28 cellular contexts compared by ENCODE assay signal in the genomic region with DNA sequence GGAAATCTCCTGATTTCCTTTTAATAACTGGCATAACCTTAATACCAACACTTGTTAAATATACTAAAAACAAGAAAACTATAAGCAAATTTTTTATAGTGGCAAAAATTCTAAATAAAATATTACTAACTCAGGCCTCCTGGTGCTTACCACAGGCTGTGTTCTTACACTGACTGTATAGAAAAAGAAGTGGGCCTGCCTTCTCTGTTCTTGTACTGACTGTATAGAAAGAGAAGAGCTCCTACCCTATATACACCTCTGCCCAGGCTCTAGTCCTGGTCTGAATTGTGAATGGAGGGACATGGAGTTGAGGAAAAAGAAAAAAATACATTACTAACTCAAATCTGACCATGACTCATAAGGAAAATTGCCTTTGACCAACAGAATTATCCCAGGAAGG.
"Had no signal": no experiment of that assay in that cellular context is flagged by ENCODE, and none has a peak within 500 bp of the region (broad histone marks: within the 10 kb centered on the region; RNA-seq: fewer than 3 reads in every experiment).

No MANE protein-coding gene starts in this region.

- H3K27ac ChIP-seq: stomach, suprapubic skin, testis, thoracic aorta, thyroid gland, tibial artery, tibial nerve, transverse colon, upper lobe of left lung, upper lobe of right lung, uterus, vagina had no signal

- H3K9me3 ChIP-seq: stomach, suprapubic skin, testis, thoracic aorta, thyroid gland, tibial artery, tibial nerve, transverse colon, upper lobe of left lung, upper lobe of right lung, uterus, vagina had no signal

- H3K9me3 Mint-ChIP-seq: stimulated activated memory B cell treated with anti-CD40 and anti-IgM and Interleukin-4, amounts not matched to agents 10 μg/mL and 1 μg/mL and 100 μg/mL, for 72 hours; stimulated activated naive B cell treated with anti-CD40 and anti-IgM and Interleukin-4, amounts not matched to agents 10 μg/mL and 1 μg/mL and 100 μg/mL, for 72 hours; stimulated activated naive CD8-positive, alpha-beta T cell treated with anti-CD3 and anti-CD28 coated beads, Interleukin-15, Interleukin-2, amounts not matched to agents 100 ng/mL and 50 ng/mL, for 24 hours had no signal

- H3K27ac Mint-ChIP-seq: stimulated activated memory B cell treated with anti-CD40 and anti-IgM and Interleukin-4, amounts not matched to agents 10 μg/mL and 1 μg/mL and 100 μg/mL, for 72 hours; stimulated activated naive B cell treated with anti-CD40 and anti-IgM and Interleukin-4, amounts not matched to agents 10 μg/mL and 1 μg/mL and 100 μg/mL, for 72 hours; stimulated activated naive CD8-positive, alpha-beta T cell treated with anti-CD3 and anti-CD28 coated beads, Interleukin-15, Interleukin-2, amounts not matched to agents 100 ng/mL and 50 ng/mL, for 24 hours; type B pancreatic cell had no signal

- ATAC-seq: stimulated activated memory B cell treated with anti-CD40 and anti-IgM and Interleukin-4, amounts not matched to agents 10 μg/mL and 1 μg/mL and 100 μg/mL, for 72 hours; stimulated activated naive B cell treated with anti-CD40 and anti-IgM and Interleukin-4, amounts not matched to agents 10 μg/mL and 1 μg/mL and 100 μg/mL, for 72 hours; stimulated activated naive CD8-positive, alpha-beta T cell treated with anti-CD3 and anti-CD28 coated beads, Interleukin-15, Interleukin-2, amounts not matched to agents 100 U/mL and 50 U/mL, for 24 hours; upper lobe of right lung had no signal

- DNase-seq: stimulated activated CD4-positive, alpha-beta T cell treated with anti-CD3 and anti-CD28 coated beads, Interleukin-2, amount 100 ng/mL, for 24 hours; stimulated activated CD4-positive, alpha-beta T cell treated with anti-CD3 and anti-CD28 coated beads, Interleukin-2, amount 100 ng/mL, for 48 hours; stimulated activated CD4-positive, alpha-beta T cell treated with anti-CD3 and anti-CD28 coated beads, Interleukin-4, amount 100 ng/mL, for 1 hour; stimulated activated CD4-positive, alpha-beta T cell treated with anti-CD3 and anti-CD28 coated beads, Interleukin-4, amount 100 ng/mL, for 24 hours; stimulated activated CD4-positive, alpha-beta T cell treated with anti-CD3 and anti-CD28 coated beads, Interleukin-4, amount 100 ng/mL, for 4 hours; stimulated activated CD8-positive, alpha-beta memory T cell treated with anti-CD3 and anti-CD28 coated beads, Interleukin-4, amount 100 ng/mL, for 48 hours; stimulated activated naive B cell treated with anti-CD40 and anti-IgM and Interleukin-4, amounts not matched to agents 10 μg/mL and 1 μg/mL and 100 μg/mL, for 72 hours; stimulated activated naive CD4-positive, alpha-beta T cell; stimulated activated naive CD4-positive, alpha-beta T cell treated with Interleukin-2 at 50 U/mL for 16 hours; stimulated activated naive CD8-positive, alpha-beta T cell treated with anti-CD3 and anti-CD28 coated beads, Interleukin-15, Interleukin-2, amounts not matched to agents 100 U/mL and 50 U/mL, for 24 hours; stomach; substantia nigra; testis; thyroid gland; tibial artery; transverse colon; trophoblast cell; upper lobe of left lung; upper lobe of right lung; uterus had no signal

- H3K27me3 ChIP-seq: stomach, suprapubic skin, testis, thyroid gland, tibial artery, tibial nerve, transverse colon, upper lobe of left lung, upper lobe of right lung, uterus, vagina had no signal

- H3K4me1 ChIP-seq: suprapubic skin, testis, thyroid gland, tibial artery, tibial nerve, upper lobe of left lung, upper lobe of right lung, uterus, vagina had no signal

- H3K27me3 Mint-ChIP-seq: stimulated activated memory B cell treated with anti-CD40 and anti-IgM and Interleukin-4, amounts not matched to agents 10 μg/mL and 1 μg/mL and 100 μg/mL, for 72 hours; stimulated activated naive B cell treated with anti-CD40 and anti-IgM and Interleukin-4, amounts not matched to agents 10 μg/mL and 1 μg/mL and 100 μg/mL, for 72 hours; stimulated activated naive CD8-positive, alpha-beta T cell treated with anti-CD3 and anti-CD28 coated beads, Interleukin-15, Interleukin-2, amounts not matched to agents 100 ng/mL and 50 ng/mL, for 24 hours; type B pancreatic cell had no signal

- H3K4me3 ChIP-seq: stomach, suprapubic skin, testis, thoracic aorta, thyroid gland, tibial artery, tibial nerve, transverse colon, upper lobe of left lung, upper lobe of right lung, uterus, vagina had no signal

- H3K4me3 Mint-ChIP-seq: stimulated activated memory B cell treated with anti-CD40 and anti-IgM and Interleukin-4, amounts not matched to agents 10 μg/mL and 1 μg/mL and 100 μg/mL, for 72 hours; stimulated activated naive B cell treated with anti-CD40 and anti-IgM and Interleukin-4, amounts not matched to agents 10 μg/mL and 1 μg/mL and 100 μg/mL, for 72 hours; stimulated activated naive CD8-positive, alpha-beta T cell treated with anti-CD3 and anti-CD28 coated beads, Interleukin-15, Interleukin-2, amounts not matched to agents 100 ng/mL and 50 ng/mL, for 24 hours; type B pancreatic cell had no signal

- H3K36me3 ChIP-seq: stomach, suprapubic skin, thoracic aorta, thyroid gland, tibial artery, tibial nerve, transverse colon, upper lobe of left lung, upper lobe of right lung, uterus, vagina had no signal

- FAIRE-seq: urothelium cell line had no signal
